9 cellular contexts compared by ENCODE assay signal in genomic region chr16:981695-982151, GRCh38. TPM values are rescaled to one million over a fixed set of nuclear protein-coding genes. Genes with fewer than 3 reads are reported as not detected.
DNase-seq lines count a peak whose midpoint lies in the region; ATAC-seq and TF ChIP-seq lines count a peak whose summit lies in the region.
"Had no signal": no experiment of that assay in that cellular context is flagged by ENCODE, and none has a peak within 500 bp of the region (broad histone marks: within the 10 kb centered on the region; RNA-seq: fewer than 3 reads in every experiment).

Gene SOX8, plus strand, starts transcription at chr16:981770. Its CDS starts 153 bp downstream, at chr16:981923.

- WGBS in lower leg skin, 2 donors = 0 to 1% methylated on average over 3 to 57 of the region's 80 CpGs
- WGBS in testis, 2 donors = 0% methylated on average over 25 of the region's 80 CpGs; no CpG with 5 or more reads in 1 of the 2 donors

- no peaks in the 10 kb centered on the region for H3K36me3 ChIP-seq in testis (ENCODE audit: low read depth, missing control alignments)

- in situ Hi-C loops in astrocyte of the cerebellum (cut with HindIII; ENCODE audit: low sequenced_read_pairs) = no loop called here

- DNase-seq in activated T-cell treated with anti-CD3 and anti-CD28 coated beads, Interleukin-2, amount 50 U/mL, for 24 hours = no peak
- no peak for DNase-seq in activated T-cell treated with anti-CD3 and anti-CD28 coated beads, Interleukin-2, amount 50 U/mL, for 48 hours
- DNase-seq in astrocyte of the cerebellum (ENCODE audit: low read depth) (no peak), lower leg skin (ENCODE audit: low spot score in 2 of 2) (no peak), testis (no peak), T-helper 9 cell (no peak)

- H3K4me3 ChIP-seq in astrocyte of the cerebellum (ENCODE audit: low read depth, low read length) = peak within 1 kb of the TSS; percentile 7
- peak within 1 kb of the TSS; percentile 42 for H3K4me3 ChIP-seq in lower leg skin (ENCODE audit: low read depth, poor library complexity, severe bottlenecking)
- H3K4me3 ChIP-seq in testis = peak within 1 kb of the TSS; percentile 46 to 51

- peaks cover 16% of the 10 kb centered on the region for H3K4me1 Mint-ChIP-seq in activated T-cell treated with anti-CD3 and anti-CD28 coated beads, Interleukin-2, amount 50 U/mL, for 24 hours (ENCODE audit: low read depth)

- H3K9me3 Mint-ChIP-seq in activated T-cell treated with anti-CD3 and anti-CD28 coated beads, Interleukin-2, amount 50 U/mL, for 24 hours = no peaks in the 10 kb centered on the region

- peak within 1 kb of the TSS; percentile 75 for H3K4me3 Mint-ChIP-seq in activated T-cell treated with anti-CD3 and anti-CD28 coated beads, Interleukin-2, amount 50 U/mL, for 24 hours

- TF ChIP-seq POLR2A in lower leg skin (IDR thresholded peaks at IDR 0.05) (no peak), testis (IDR thresholded peaks at IDR 0.05) (no peak)

- H3K27ac Mint-ChIP-seq in activated T-cell treated with anti-CD3 and anti-CD28 coated beads, Interleukin-2, amount 50 U/mL, for 24 hours = no peak within 1 kb of the TSS

- intact Hi-C loops in lower leg skin (cut with DNase I; ENCODE audit: low total_unique reads) = no loop called here
- intact Hi-C loops in testis (cut with DNase I; ENCODE audit: low total_unique reads) = no loop called here

- peaks cover 8% of the 10 kb centered on the region for H3K27me3 Mint-ChIP-seq in activated T-cell treated with anti-CD3 and anti-CD28 coated beads, Interleukin-2, amount 50 U/mL, for 24 hours

- H3K27ac ChIP-seq in testis = peak within 1 kb of the TSS in 1 of 2 donors; percentile 30
- H3K27ac ChIP-seq: VCaP had no signal

- no peaks in the 10 kb centered on the region for H3K27me3 ChIP-seq in testis

- H3K4me1 ChIP-seq in testis = peaks cover 9% of the 10 kb centered on the region

- no peak for ATAC-seq in HG02938 (IDR thresholded peaks at IDR 0.05; ENCODE audit: unreplicated experiment)
- no peak for ATAC-seq in HG03139 (IDR thresholded peaks at IDR 0.05; ENCODE audit: unreplicated experiment)

- no peaks in the 10 kb centered on the region for H3K9me3 ChIP-seq in testis

- no peaks in the 10 kb centered on the region for H3K36me3 Mint-ChIP-seq in activated T-cell treated with anti-CD3 and anti-CD28 coated beads, Interleukin-2, amount 50 U/mL, for 24 hours (ENCODE audit: low read depth)

- TF ChIP-seq CTCF in astrocyte of the cerebellum (IDR thresholded peaks at IDR 0.05; ENCODE audit: low read depth, low read length, missing control alignments) (no peak), lower leg skin (IDR thresholded peaks at IDR 0.05) (no peak), testis (IDR thresholded peaks at IDR 0.05) (no peak)

RNA-seq across cellular contexts. Expression of gene SOX8, which starts in this region (rescaled TPM):
- total RNA-seq in lower leg skin = 10 to 100 TPM in 2 of 4 donors, 1 to 10 TPM in 2; 3.0 to 27.7 (median 11.4) TPM
- total RNA-seq in testis = 10 to 100 TPM; 11.2 to 19.6 TPM
- polyA plus RNA-seq in testis (ENCODE audit: insufficient read depth, low read depth, low replicate concordance) = 4.3 TPM
